Comparison of ENCODE assay signal across 11 cellular contexts in genomic region chr7:1668486-1668931, GRCh38. TPM values are rescaled to one million over a fixed set of nuclear protein-coding genes. Genes with fewer than 3 reads are reported as not detected.
DNase-seq lines count a peak whose midpoint lies in the region; ATAC-seq and TF ChIP-seq lines count a peak whose summit lies in the region.
"Had no signal": no experiment of that assay in that cellular context is flagged by ENCODE, and none has a peak within 500 bp of the region (broad histone marks: within the 10 kb centered on the region; RNA-seq: fewer than 3 reads in every experiment).

No MANE protein-coding gene starts in this region.

- H3K9me3 ChIP-seq in RWPE2 (ENCODE audit: severe bottlenecking) (no peaks in the 10 kb centered on the region), hepatocyte (ENCODE audit: low read depth) (no peaks in the 10 kb centered on the region)
- H3K9me3 ChIP-seq: uterus had no signal

- TF ChIP-seq CTCF in GM10266 (IDR thresholded peaks at IDR 0.05; ENCODE audit: control insufficient read depth, insufficient read depth, low read depth, missing control alignments), result no peak
- TF ChIP-seq CTCF in RWPE2 (IDR thresholded peaks at IDR 0.05; ENCODE audit: poor library complexity, severe bottlenecking), result no peak
- TF ChIP-seq CTCF in hepatocyte (IDR thresholded peaks at IDR 0.05; ENCODE audit: poor library complexity), result no peak

- no peaks in the 10 kb centered on the region for H3K9me2 ChIP-seq in hepatocyte (replicated peaks; ENCODE audit: insufficient read depth)

- no peaks in the 10 kb centered on the region for H4K20me1 ChIP-seq in hepatocyte (ENCODE audit: insufficient read depth, poor library complexity, severe bottlenecking)

- no peak overlapping the region for H3K27ac ChIP-seq in RWPE2 (ENCODE audit: poor library complexity, severe bottlenecking)
- no peak overlapping the region for H3K27ac ChIP-seq in hepatocyte
- H3K27ac ChIP-seq: GM23248 had no signal

- H3K27me3 ChIP-seq in RWPE2 (ENCODE audit: insufficient read depth, poor library complexity, severe bottlenecking) (peaks cover 79% of the 10 kb centered on the region), hepatocyte (peaks cover 76% of the 10 kb centered on the region)

- no peak overlapping the region for H2AFZ ChIP-seq in hepatocyte
- H2AFZ ChIP-seq: GM23248 had no signal

- no peaks in the 10 kb centered on the region for H3K79me2 ChIP-seq in hepatocyte

- H3K4me2 ChIP-seq in hepatocyte, result peak overlapping the region; percentile 91

- H3K4me3 ChIP-seq in RWPE2 (ENCODE audit: severe bottlenecking) (no peak overlapping the region), hepatocyte (no peak overlapping the region)
- H3K4me3 ChIP-seq: GM23248, uterus had no signal

- 46% methylated on average over 16 of the region's 16 CpGs for WGBS in hepatocyte (ENCODE audit: low lambda C conversion rate, missing lambda C conversion rate)

- H3K4me1 ChIP-seq in RWPE2 (ENCODE audit: insufficient read depth, poor library complexity, severe bottlenecking) (no peaks in the 10 kb centered on the region), hepatocyte (ENCODE audit: insufficient read depth) (peaks cover 37% of the 10 kb centered on the region)

- ATAC-seq in RWPE2 (ENCODE audit: low read depth) (peak; percentile 47), GM21447 (IDR thresholded peaks at IDR 0.05; ENCODE audit: unreplicated experiment) (no peak)

- H3K36me3 ChIP-seq in RWPE2 (ENCODE audit: low read depth) (no peaks in the 10 kb centered on the region), hepatocyte (replicated peaks; ENCODE audit: insufficient read depth, low read depth) (no peaks in the 10 kb centered on the region)
- H3K36me3 ChIP-seq: uterus had no signal

- peak; percentile 61 for DNase-seq in GM10266 (ENCODE audit: extremely low spot score)
- DNase-seq in RWPE2 (ENCODE audit: low spot score), result peak; percentile 41
- peak; percentile 25 for DNase-seq in hepatocyte (ENCODE audit: low spot score)
- DNase-seq in retina, result peak; percentile 71
- DNase-seq in superior temporal gyrus (ENCODE audit: extremely low spot score), result no peak
- no peak for DNase-seq in H4 (ENCODE audit: low spot score)
- DNase-seq: activated CD4-positive, alpha-beta T cell treated with anti-CD3 and anti-CD28 coated beads, Interleukin-2, amount 10 ng/mL, durations not matched to agents 7 days and 5 days; cortex of kidney had no signal

RNA-seq across cellular contexts. Expression of gene ELFN1, which starts 1.6 kb away (rescaled TPM):
- 2.9 and 3.6 TPM in 2 replicates for total RNA-seq in hepatocyte
- polyA plus RNA-seq in hepatocyte, result 1.3 and 5.5 TPM in 2 replicates
- total RNA-seq in H4 (2014; rRNA removed; shearing (Covaris generic)), result 0.37 and 0.41 TPM in 2 replicates

Comparison
In these comparisons a context has a peak if more than half of its experiments do, and no peak if none do; other contexts are left out.
1. DNase-seq: peak in GM10266 (single experiment), RWPE2 (single experiment), hepatocyte (single experiment) and retina (single experiment); none in superior temporal gyrus (single experiment) and H4 (single experiment).